ENCODE assay signal across 27 cellular contexts in genomic region chr16:289395-289997, GRCh38. TPM values are rescaled to one million over a fixed set of nuclear protein-coding genes. Genes with fewer than 3 reads are reported as not detected.
"Had no signal": no experiment of that assay in that cellular context is flagged by ENCODE, and none has a peak within 500 bp of the region (broad histone marks: within the 10 kb centered on the region; RNA-seq: fewer than 3 reads in every experiment).

No MANE protein-coding gene starts in this region.

- H3K27ac ChIP-seq: coronary artery, esophagus squamous epithelium, gastrocnemius medialis, heart right ventricle, left lung, lower lobe of right lung had no signal

- DNase-seq: dermis blood vessel endothelial cell; dorsolateral prefrontal cortex; effector CD4-positive, alpha-beta T cell; effector memory CD4-positive, alpha-beta T cell; esophagus squamous epithelium; foreskin fibroblast; foreskin melanocyte; gastrocnemius medialis; glutamatergic neuron; head of caudate nucleus; heart right ventricle; hippocampal formation; left cardiac atrium; left ventricle myocardium superior; lower lobe of right lung; mesenchymal stem cell; mucosa of descending colon had no signal

- FAIRE-seq: colon, endothelial cell of umbilical vein, islet of Langerhans, keratinocyte had no signal

- ATAC-seq: gastrocnemius medialis, heart right ventricle, left cardiac atrium, left lung, left ventricle myocardium superior, lower lobe of right lung, mucosa of descending colon had no signal

- H3K27me3 ChIP-seq: dorsolateral prefrontal cortex, esophagus squamous epithelium, gastrocnemius medialis, heart right ventricle, left lung had no signal

- H3K4me3 ChIP-seq: coronary artery, dorsolateral prefrontal cortex, esophagus squamous epithelium, gastrocnemius medialis, heart right ventricle, left lung, lower lobe of right lung, mucosa of descending colon had no signal

- H3K4me1 ChIP-seq: esophagus squamous epithelium, gastrocnemius medialis, heart right ventricle, left lung, lower lobe of right lung had no signal

- H3K9me3 ChIP-seq: esophagus squamous epithelium, gastrocnemius medialis, heart right ventricle, left lung, lower lobe of right lung, mucosa of descending colon had no signal

RNA-seq across cellular contexts. Expression of gene PDIA2, which starts 6.5 kb away (rescaled TPM):
- total RNA-seq: endothelial cell of umbilical vein, epithelial cell of proximal tubule, esophagus squamous epithelium, kidney epithelial cell, lower lobe of right lung, lung microvascular endothelial cell had no signal

RNA-seq across cellular contexts. Expression of gene ARHGDIG, which starts 9.1 kb away (rescaled TPM):
- total RNA-seq: esophagus squamous epithelium, lower leg skin, lower lobe of right lung had no signal

RNA-seq across cellular contexts. Expression of gene RGS11, which starts 13.8 kb away (rescaled TPM):
- total RNA-seq: kidney epithelial cell had no signal
- polyA plus RNA-seq: keratinocyte had no signal
